In genomic region chr10:125157473-125157865, GRCh38 we compare ENCODE assay signal across 8 cellular contexts. TPM values are rescaled to one million over a fixed set of nuclear protein-coding genes. Genes with fewer than 3 reads are reported as not detected.
DNase-seq lines count a peak whose midpoint lies in the region; ATAC-seq and TF ChIP-seq lines count a peak whose summit lies in the region.

No MANE protein-coding gene starts in this region.

- H3K9ac ChIP-seq in neural progenitor cell = no peak overlapping the region

- H4K20me1 ChIP-seq in neural progenitor cell (ENCODE audit: low read depth) = peaks cover 64% of the 10 kb centered on the region

- no peaks in the 10 kb centered on the region for H3K9me3 ChIP-seq in neural progenitor cell (ENCODE audit: low read depth)

- peak overlapping the region; percentile 98 for H3K4me2 ChIP-seq in neural progenitor cell

- H3K27ac Mint-ChIP-seq in endothelial cell (ENCODE audit: unreplicated experiment) (peak overlapping the region; percentile 86), neural progenitor cell (peak overlapping the region; percentile 57)

- H3K36me3 Mint-ChIP-seq in endothelial cell (ENCODE audit: low read depth, unreplicated experiment) (peaks cover 18% of the 10 kb centered on the region), neural progenitor cell (peaks cover 2% of the 10 kb centered on the region)

- peaks cover 54% of the 10 kb centered on the region for H3K4me1 Mint-ChIP-seq in endothelial cell (ENCODE audit: unreplicated experiment)
- peaks cover 56% of the 10 kb centered on the region for H3K4me1 Mint-ChIP-seq in neural progenitor cell

- no peaks in the 10 kb centered on the region for H3K27me3 ChIP-seq in neural progenitor cell

- no peak for DNase-seq in LNCaP clone FGC (ENCODE audit: low read depth)
- DNase-seq in endothelial cell (ENCODE audit: low spot score) = no peak
- no peak for DNase-seq in neural progenitor cell (ENCODE audit: low spot score)
- no peak for DNase-seq in HUDEP-2 (lab: John Stamatoyannopoulos, UW; ENCODE audit: unreplicated experiment in 76 of 76)

- H2AFZ ChIP-seq in neural progenitor cell (replicated peaks) = no peak overlapping the region

- H3K27me3 Mint-ChIP-seq in endothelial cell (ENCODE audit: unreplicated experiment) (peaks cover 6% of the 10 kb centered on the region), neural progenitor cell (ENCODE audit: insufficient read depth, low read depth) (peaks cover 2% of the 10 kb centered on the region)

- H3K36me3 ChIP-seq in neural progenitor cell = no peaks in the 10 kb centered on the region

- peaks cover 74% of the 10 kb centered on the region for H3F3A ChIP-seq in neural progenitor cell (ENCODE audit: low read depth)

- H3K27ac ChIP-seq in C4-2B (peak overlapping the region; percentile 61; the same call in 1 of the 2 replicates), neural progenitor cell (no peak overlapping the region)

- H3K4me3 ChIP-seq in LNCaP clone FGC (ENCODE audit: low read depth, low read length) = peak overlapping the region; percentile 68
- peak overlapping the region; percentile 93 for H3K4me3 ChIP-seq in neural progenitor cell

- H3K79me2 ChIP-seq in neural progenitor cell (ENCODE audit: low read depth) = peaks cover 74% of the 10 kb centered on the region

- H3K4me3 Mint-ChIP-seq in endothelial cell (ENCODE audit: unreplicated experiment) (peak overlapping the region; percentile 99), neural progenitor cell (peak overlapping the region; percentile 98)

- ATAC-seq in HG02884 (IDR thresholded peaks at IDR 0.05; ENCODE audit: unreplicated experiment) (no peak), HG03139 (IDR thresholded peaks at IDR 0.05; ENCODE audit: unreplicated experiment) (no peak), GM21576 (IDR thresholded peaks at IDR 0.05; ENCODE audit: unreplicated experiment) (no peak)

- peaks cover 60% of the 10 kb centered on the region for H3K4me1 ChIP-seq in neural progenitor cell

- no peak for TF ChIP-seq CTCF in C4-2B (conservative IDR thresholded peaks at IDR 0.05)
- no peak for TF ChIP-seq CTCF in LNCaP clone FGC (IDR thresholded peaks at IDR 0.05; ENCODE audit: control insufficient read depth, extremely low read depth, insufficient read depth)
- TF ChIP-seq CTCF in endothelial cell (IDR thresholded peaks at IDR 0.05; ENCODE audit: unreplicated experiment) = no peak
- TF ChIP-seq CTCF in neural progenitor cell (IDR thresholded peaks at IDR 0.05) = no peak

- no peaks in the 10 kb centered on the region for H3K9me3 Mint-ChIP-seq in endothelial cell (ENCODE audit: unreplicated experiment)
- no peaks in the 10 kb centered on the region for H3K9me3 Mint-ChIP-seq in neural progenitor cell

RNA-seq across cellular contexts. Expression of gene CTBP2, which starts 2.9 kb away (rescaled TPM):
- total RNA-seq in endothelial cell (ENCODE audit: unreplicated experiment) = 145 TPM
- 55.2 and 97.6 TPM in 2 replicates for total RNA-seq in neural progenitor cell (ENCODE audit: low replicate concordance)
